Comparison of ENCODE assay signal across 8 cellular contexts in genomic region chr5:123037104-123037418, GRCh38. TPM values are rescaled to one million over a fixed set of nuclear protein-coding genes. Genes with fewer than 3 reads are reported as not detected.
A peak's percentile ranks its signal among the peaks of the same experiment; 100 is the strongest.
DNase-seq lines count a peak whose midpoint lies in the region; ATAC-seq and TF ChIP-seq lines count a peak whose summit lies in the region.

No MANE protein-coding gene starts in this region.

- ATAC-seq in GM18873 (IDR thresholded peaks at IDR 0.05; ENCODE audit: low FRiP score, unreplicated experiment) (no peak), HG03097 (IDR thresholded peaks at IDR 0.05; ENCODE audit: low FRiP score, unreplicated experiment) (no peak)

- peak overlapping the region; percentile 86 to 100 (median 98) for H3K4me2 ChIP-seq in BLaER1 treated with 17β-estradiol and CSF1 and Interleukin-3, amounts not matched to agents 10 nM and 100 nM
- H3K4me2 ChIP-seq in neural progenitor cell = peak overlapping the region; percentile 81

- peak overlapping the region; percentile 62 for H2AFZ ChIP-seq in neural progenitor cell (replicated peaks)

- TF ChIP-seq CTCF in epithelial cell of esophagus (IDR thresholded peaks at IDR 0.05; ENCODE audit: insufficient read depth, low read depth, low read length, missing control alignments) (no peak), neural progenitor cell (IDR thresholded peaks at IDR 0.05) (no peak)

- no peak overlapping the region for H3K27ac Mint-ChIP-seq in neural progenitor cell

- H3K4me1 Mint-ChIP-seq in neural progenitor cell = peaks cover 6% of the 10 kb centered on the region

- H3K27me3 ChIP-seq in BLaER1 treated with 17β-estradiol and CSF1 and Interleukin-3, amounts not matched to agents 10 nM and 100 nM = peaks cover 32 to 72% (median 60%) of the 10 kb centered on the region in 11 experiments
- H3K27me3 ChIP-seq in NT2/D1 (ENCODE audit: insufficient read depth, insufficient read length) (peaks cover 6% of the 10 kb centered on the region), neural progenitor cell (peaks cover 81% of the 10 kb centered on the region)

- H3K27me3 Mint-ChIP-seq in neural progenitor cell (ENCODE audit: insufficient read depth, low read depth) = peaks cover 38% of the 10 kb centered on the region

- H3K9me3 ChIP-seq in BLaER1 treated with 17β-estradiol and CSF1 and Interleukin-3, amounts not matched to agents 10 nM and 100 nM (replicated peaks in 1 of 11) = no peaks in the 10 kb centered on the region
- H3K9me3 ChIP-seq in NT2/D1 (ENCODE audit: insufficient read depth, low read length) (no peaks in the 10 kb centered on the region), neural progenitor cell (ENCODE audit: low read depth) (no peaks in the 10 kb centered on the region)

- no peaks in the 10 kb centered on the region for H3K36me3 Mint-ChIP-seq in neural progenitor cell

- H4K20me1 ChIP-seq in BLaER1 treated with 17β-estradiol and CSF1 and Interleukin-3, amounts not matched to agents 10 nM and 100 nM = peaks cover 0 to 24% (median 0%) of the 10 kb centered on the region in 11 experiments; a peak in 7 of 22 replicates
- peaks cover 15% of the 10 kb centered on the region for H4K20me1 ChIP-seq in neural progenitor cell (ENCODE audit: low read depth)

- H3K9ac ChIP-seq in BLaER1 treated with 17β-estradiol and CSF1 and Interleukin-3, amounts not matched to agents 10 nM and 100 nM = peak overlapping the region; percentile 50 to 79 (median 71); a peak in 20 of 22 replicates
- H3K9ac ChIP-seq in NT2/D1 (ENCODE audit: insufficient read length, low read depth) (peak overlapping the region; percentile 73), neural progenitor cell (no peak overlapping the region)

- no peak overlapping the region; a peak in 1 of 22 replicates for H3K27ac ChIP-seq in BLaER1 treated with 17β-estradiol and CSF1 and Interleukin-3, amounts not matched to agents 10 nM and 100 nM
- no peak overlapping the region for H3K27ac ChIP-seq in neural progenitor cell

- no peaks in the 10 kb centered on the region for H3K9me3 Mint-ChIP-seq in neural progenitor cell

- peak overlapping the region; percentile 81 for H3K4me3 Mint-ChIP-seq in neural progenitor cell

- DNase-seq in NT2/D1 (ENCODE audit: low read depth, low spot score) = no peak
- DNase-seq in epithelial cell of esophagus (ENCODE audit: low read depth) = no peak
- DNase-seq in neural progenitor cell (ENCODE audit: low spot score) = no peak
- DNase-seq in NCI-H226 = no peak
- no peak for DNase-seq in activated effector memory CD4-positive, alpha-beta T cell treated with anti-CD3 and anti-CD28 coated beads, Interleukin-2, amount 50 U/mL, for 16 hours

- peaks cover 11 to 26% (median 22%) of the 10 kb centered on the region in 10 experiments; a peak in 19 of 20 replicates for H3K4me1 ChIP-seq in BLaER1 treated with 17β-estradiol and CSF1 and Interleukin-3, amounts not matched to agents 10 nM and 100 nM
- no peaks in the 10 kb centered on the region for H3K4me1 ChIP-seq in NT2/D1 (ENCODE audit: insufficient read depth, insufficient read length)
- H3K4me1 ChIP-seq in neural progenitor cell = peaks cover 6% of the 10 kb centered on the region

- H3F3A ChIP-seq in neural progenitor cell (ENCODE audit: low read depth) = peaks cover 3% of the 10 kb centered on the region

- no peaks in the 10 kb centered on the region for H3K79me2 ChIP-seq in neural progenitor cell (ENCODE audit: low read depth)

- H3K4me3 ChIP-seq in BLaER1 treated with 17β-estradiol and CSF1 and Interleukin-3, amounts not matched to agents 10 nM and 100 nM = peak overlapping the region; percentile 72 to 92 (median 76)
- peak overlapping the region; percentile 75 for H3K4me3 ChIP-seq in NT2/D1 (ENCODE audit: insufficient read length, low read depth)
- peak overlapping the region; percentile 69 for H3K4me3 ChIP-seq in epithelial cell of esophagus (ENCODE audit: low read length)
- peak overlapping the region; percentile 62 for H3K4me3 ChIP-seq in neural progenitor cell

- no peaks in the 10 kb centered on the region for H3K36me3 ChIP-seq in BLaER1 treated with 17β-estradiol and CSF1 and Interleukin-3, amounts not matched to agents 10 nM and 100 nM
- no peaks in the 10 kb centered on the region for H3K36me3 ChIP-seq in NT2/D1 (ENCODE audit: insufficient read depth, insufficient read length, low read length)
- no peaks in the 10 kb centered on the region for H3K36me3 ChIP-seq in neural progenitor cell

RNA-seq across cellular contexts. Expression of gene PPIC, which starts 0.5 kb away (rescaled TPM):
- total RNA-seq in neural progenitor cell (ENCODE audit: low replicate concordance) = 0.53 TPM in 1 of 2 replicates, not detected in the other

RNA-seq across cellular contexts. Expression of gene PRDM6, which starts 52.0 kb away (rescaled TPM):
- total RNA-seq in neural progenitor cell (ENCODE audit: low replicate concordance) = not detected in 2 replicates
